In the genomic region with DNA sequence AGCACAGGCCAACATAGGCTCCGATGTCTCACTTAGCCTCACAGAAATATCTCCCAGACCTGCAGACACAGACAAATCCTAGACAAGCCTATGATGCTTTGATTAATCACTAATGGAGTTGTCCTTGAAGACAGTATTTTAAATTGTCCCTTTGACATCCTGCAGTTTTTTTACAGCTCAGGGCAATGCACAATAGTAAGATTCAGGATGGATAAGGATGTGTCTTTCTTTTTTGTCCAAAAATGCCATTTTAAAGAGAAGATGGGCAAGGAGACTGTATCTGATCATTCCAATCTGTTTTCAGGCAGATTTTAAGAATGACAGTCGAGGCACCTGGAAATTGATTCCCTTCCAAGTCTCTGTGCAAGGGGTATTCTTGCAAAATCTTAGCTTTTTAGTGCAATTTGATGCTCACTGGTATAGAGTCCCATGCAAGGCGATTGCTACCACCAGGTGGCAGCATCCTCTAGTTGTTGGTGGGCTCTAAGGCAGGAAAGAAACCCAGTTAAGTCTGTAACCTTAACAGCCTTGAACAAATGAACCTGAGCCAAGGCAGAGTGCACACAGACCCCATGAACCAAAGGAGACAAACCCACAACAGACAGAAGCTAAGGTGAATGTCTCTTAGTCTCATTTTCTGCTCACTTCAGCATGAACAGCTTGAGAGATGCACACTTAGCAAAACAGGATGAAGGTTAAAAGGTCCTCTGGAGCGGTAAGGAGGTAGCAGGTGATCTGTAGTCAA, we compare ENCODE assay signal across 1 cellular context.
TF ChIP-seq lines count a peak whose summit lies in the region.

No MANE protein-coding gene starts in this region.

TF ChIP-seq in GM12878, 131 proteins besides CTCF, POLR2A, EP300 and RAD21:
- TF ChIP-seq HDAC2 (IDR thresholded peaks at IDR 0.05) (no peak), NR2C1 (IDR thresholded peaks at IDR 0.05) (no peak), CREM (IDR thresholded peaks at IDR 0.05; ENCODE audit: low read depth) (no peak), FOXM1 (IDR thresholded peaks at IDR 0.05; ENCODE audit: low read depth, low read length) (no peak), GABPA (IDR thresholded peaks at IDR 0.05; ENCODE audit: low read depth) (no peak), ELK1 (IDR thresholded peaks at IDR 0.05; ENCODE audit: low read depth, low read length) (no peak), MLLT1 (IDR thresholded peaks at IDR 0.05) (no peak), YY1 (IDR thresholded peaks at IDR 0.05; ENCODE audit: low read depth, low read length) (peak; percentile 44; the same call in 1 of the 2 replicates), SMC3 (IDR thresholded peaks at IDR 0.05; ENCODE audit: borderline replicate concordance, low read length) (peak; percentile 91), NFIC (IDR thresholded peaks at IDR 0.05; ENCODE audit: low read depth, low read length) (no peak)
- TF ChIP-seq, protein P1, sequence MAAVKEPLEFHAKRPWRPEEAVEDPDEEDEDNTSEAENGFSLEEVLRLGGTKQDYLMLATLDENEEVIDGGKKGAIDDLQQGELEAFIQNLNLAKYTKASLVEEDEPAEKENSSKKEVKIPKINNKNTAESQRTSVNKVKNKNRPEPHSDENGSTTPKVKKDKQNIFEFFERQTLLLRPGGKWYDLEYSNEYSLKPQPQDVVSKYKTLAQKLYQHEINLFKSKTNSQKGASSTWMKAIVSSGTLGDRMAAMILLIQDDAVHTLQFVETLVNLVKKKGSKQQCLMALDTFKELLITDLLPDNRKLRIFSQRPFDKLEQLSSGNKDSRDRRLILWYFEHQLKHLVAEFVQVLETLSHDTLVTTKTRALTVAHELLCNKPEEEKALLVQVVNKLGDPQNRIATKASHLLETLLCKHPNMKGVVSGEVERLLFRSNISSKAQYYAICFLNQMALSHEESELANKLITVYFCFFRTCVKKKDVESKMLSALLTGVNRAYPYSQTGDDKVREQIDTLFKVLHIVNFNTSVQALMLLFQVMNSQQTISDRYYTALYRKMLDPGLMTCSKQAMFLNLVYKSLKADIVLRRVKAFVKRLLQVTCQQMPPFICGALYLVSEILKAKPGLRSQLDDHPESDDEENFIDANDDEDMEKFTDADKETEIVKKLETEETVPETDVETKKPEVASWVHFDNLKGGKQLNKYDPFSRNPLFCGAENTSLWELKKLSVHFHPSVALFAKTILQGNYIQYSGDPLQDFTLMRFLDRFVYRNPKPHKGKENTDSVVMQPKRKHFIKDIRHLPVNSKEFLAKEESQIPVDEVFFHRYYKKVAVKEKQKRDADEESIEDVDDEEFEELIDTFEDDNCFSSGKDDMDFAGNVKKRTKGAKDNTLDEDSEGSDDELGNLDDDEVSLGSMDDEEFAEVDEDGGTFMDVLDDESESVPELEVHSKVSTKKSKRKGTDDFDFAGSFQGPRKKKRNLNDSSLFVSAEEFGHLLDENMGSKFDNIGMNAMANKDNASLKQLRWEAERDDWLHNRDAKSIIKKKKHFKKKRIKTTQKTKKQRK (IDR thresholded peaks at IDR 0.05; ENCODE audit: low read depth, low read length): no peak
TF ChIP-seq in GM12878: peak in this region for 2.
